21 cellular contexts compared by ENCODE assay signal in the genomic region with DNA sequence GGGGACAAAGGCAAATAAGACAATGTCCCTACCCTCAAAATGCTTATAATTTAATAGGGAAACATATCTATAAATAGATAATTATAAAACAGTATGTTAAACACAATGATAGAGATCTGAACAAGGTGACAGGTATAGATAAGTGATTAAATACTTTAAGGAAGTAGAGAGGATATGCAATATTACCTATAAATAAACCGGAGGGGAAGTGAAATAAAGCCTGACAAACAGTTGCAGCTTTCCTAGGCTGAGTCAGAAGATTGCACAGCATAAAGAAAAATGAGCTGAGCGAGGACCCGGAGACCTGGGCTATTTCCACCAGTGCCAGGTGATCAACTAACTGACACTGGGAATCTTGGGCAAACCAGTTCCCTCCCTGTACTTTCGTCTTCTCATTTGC. TPM values are rescaled to one million over a fixed set of nuclear protein-coding genes. Genes with fewer than 3 reads are reported as not detected.
DNase-seq lines count a peak whose midpoint lies in the region; ATAC-seq, FAIRE-seq and TF ChIP-seq lines count a peak whose summit lies in the region.
"Had no signal": no experiment of that assay in that cellular context is flagged by ENCODE, and none has a peak within 500 bp of the region (broad histone marks: within the 10 kb centered on the region; RNA-seq: fewer than 3 reads in every experiment).

No MANE protein-coding gene starts in this region.

- H2AK5ac ChIP-seq in IMR-90 (ENCODE audit: low read depth, low read length) = peak overlapping the region; percentile 80; the same call in 1 of the 2 replicates

- peaks cover 14% of the 10 kb centered on the region for H3K27me3 Mint-ChIP-seq in activated B cell treated with CpG ODN at 0.5 μM for 24 hours
- peaks cover 10 to 16% of the 10 kb centered on the region in 2 donors for H3K27me3 Mint-ChIP-seq in stimulated activated naive B cell treated with anti-CD40 and anti-IgM and Interleukin-4, amounts not matched to agents 10 μg/mL and 1 μg/mL and 100 μg/mL, for 72 hours

- H3K9me3 ChIP-seq in IMR-90 (ENCODE audit: control insufficient read depth, insufficient read depth, low read length) = no peaks in the 10 kb centered on the region
- no peaks in the 10 kb centered on the region for H3K9me3 ChIP-seq in tibial artery
- H3K9me3 ChIP-seq in SJCRH30 (replicated peaks) = no peaks in the 10 kb centered on the region
- H3K9me3 ChIP-seq in kidney (ENCODE audit: control insufficient read depth in 1 of 2, low read length in 2 of 2) = no peaks in the 10 kb centered on the region
- H3K9me3 ChIP-seq: HAP-1 had no signal

- no peak for TF ChIP-seq POLR2A in IMR-90 (IDR thresholded peaks at IDR 0.05; ENCODE audit: low read depth, low read length)

- H3K9me3 Mint-ChIP-seq in activated B cell treated with CpG ODN at 0.5 μM for 24 hours = no peaks in the 10 kb centered on the region
- no peaks in the 10 kb centered on the region for H3K9me3 Mint-ChIP-seq in stimulated activated naive B cell treated with anti-CD40 and anti-IgM and Interleukin-4, amounts not matched to agents 10 μg/mL and 1 μg/mL and 100 μg/mL, for 72 hours
- H3K9me3 Mint-ChIP-seq: CD4-positive, alpha-beta memory T cell; T-helper 1 cell treated with Interleukin-12 subunit alpha and Interleukin-12 subunit beta and Interleukin-4 antibody, amounts not matched to agents 30 μg/mL and 1 μg/mL, for 36 hours had no signal

- no peak overlapping the region for H3K4me2 ChIP-seq in IMR-90 (ENCODE audit: low read depth, low read length)

- peak overlapping the region; percentile 24 for H3K4me3 Mint-ChIP-seq in activated B cell treated with CpG ODN at 0.5 μM for 24 hours
- H3K4me3 Mint-ChIP-seq in stimulated activated naive B cell treated with anti-CD40 and anti-IgM and Interleukin-4, amounts not matched to agents 10 μg/mL and 1 μg/mL and 100 μg/mL, for 72 hours = no peak overlapping the region
- H3K4me3 Mint-ChIP-seq: CD4-positive, alpha-beta memory T cell; T-helper 1 cell treated with Interleukin-12 subunit alpha and Interleukin-12 subunit beta and Interleukin-4 antibody, amounts not matched to agents 30 μg/mL and 1 μg/mL, for 36 hours had no signal

- H3K27ac ChIP-seq in IMR-90 (ENCODE audit: insufficient read depth, low read length) (no peak overlapping the region), tibial artery (no peak overlapping the region), SJCRH30 (no peak overlapping the region), kidney (ENCODE audit: low read depth in 2 of 2, low read length in 2 of 2) (no peak overlapping the region)
- H3K27ac ChIP-seq: GM23248 had no signal

- peaks cover 29% of the 10 kb centered on the region for H3K9me1 ChIP-seq in IMR-90 (ENCODE audit: insufficient read depth, low read length)

- H4K8ac ChIP-seq in IMR-90 (ENCODE audit: low read depth in 2 of 2, low read length in 2 of 2) = 0 out of 4 replicates have a peak overlapping the region, but pooled peaks of 1 of the 2 experiments have one; percentile 71

- H2BK120ac ChIP-seq in IMR-90 (ENCODE audit: low read depth, low read length) = peak overlapping the region; percentile 62; the same call in 1 of the 2 replicates

- WGBS in IMR-90 (ENCODE audit: extremely low coverage in 2 of 2, insufficient read length in 1 of 2), 2 experiments = 100% methylated on average over 2 of the region's 4 CpGs; no CpG with 5 or more reads in 1 of the 2 experiments

- H3K23ac ChIP-seq in IMR-90 (ENCODE audit: low read depth, low read length) = no peak overlapping the region

- no peak overlapping the region for H3K18ac ChIP-seq in IMR-90 (ENCODE audit: low read depth, low read length)

- H4K20me1 ChIP-seq in IMR-90 (ENCODE audit: insufficient read depth, low read length) = peaks cover 2% of the 10 kb centered on the region; the same call in 1 of the 2 replicates

- no peak overlapping the region for H4K5ac ChIP-seq in IMR-90 (ENCODE audit: low read depth, low read length)

- H3K4me3 ChIP-seq in IMR-90 (ENCODE audit: insufficient read depth, low read depth, low read length) (no peak overlapping the region), tibial artery (no peak overlapping the region), SJCRH30 (no peak overlapping the region), kidney (ENCODE audit: low read length in 2 of 2) (no peak overlapping the region)
- H3K4me3 ChIP-seq: GM23248, HAP-1 had no signal

- intact Hi-C loops in IMR-90 (cut with micrococcal nuclease) (no loop called here), activated B cell treated with CpG ODN at 0.5 μM for 24 hours (cut with micrococcal nuclease) (no loop called here), tibial artery (cut with DNase I; ENCODE audit: low total_unique reads) (no loop called here), kidney (cut with DNase I) (no loop called here)

- no peak for DNase-seq in IMR-90
- peak; percentile 75 for DNase-seq in NOMO-1 treated with DMSO at 0.1 percent for 48 hours (lab: John Stamatoyannopoulos, UW; ENCODE audit: unreplicated experiment)
- no peak for DNase-seq in activated B cell treated with CpG ODN at 0.5 μM for 24 hours
- no peak for DNase-seq in stimulated activated naive B cell treated with anti-CD40 and anti-IgM and Interleukin-4, amounts not matched to agents 10 μg/mL and 1 μg/mL and 100 μg/mL, for 72 hours
- no peak for DNase-seq in tibial artery
- DNase-seq in SJCRH30 = no peak
- DNase-seq in kidney = no peak
- DNase-seq: AML-193; CD4-positive, alpha-beta memory T cell; DMS153; GF-D8; NCI-H1417; NCI-H2029; NCI-H2171; NCI-H526; SHP77 had no signal

- H3K9ac ChIP-seq in IMR-90 (ENCODE audit: low read depth, low read length) (no peak overlapping the region), kidney (ENCODE audit: low read length in 2 of 2) (no peak overlapping the region)
- H3K9ac ChIP-seq: GM23248 had no signal

- in situ Hi-C loops in IMR-90 (cut with MboI; ENCODE audit: low sequenced_read_pairs) = no loop called here

- H2BK15ac ChIP-seq in IMR-90 (ENCODE audit: low read depth, low read length) = no peak overlapping the region

- TF ChIP-seq CTCF in IMR-90 (conservative IDR thresholded peaks at IDR 0.05; ENCODE audit: low read depth, low read length) = no peak
- no peak for TF ChIP-seq CTCF in activated B cell treated with CpG ODN at 0.5 μM for 24 hours (IDR thresholded peaks at IDR 0.05)
- TF ChIP-seq CTCF in tibial artery (IDR thresholded peaks at IDR 0.05) = no peak
- TF ChIP-seq CTCF in kidney (IDR thresholded peaks at IDR 0.05; ENCODE audit: borderline replicate concordance, extremely low read depth, insufficient read depth) = no peak

- 0 out of 4 replicates have a peak, but pooled peaks cover 0 to 6% of the 10 kb centered on the region in 2 experiments for H3K79me1 ChIP-seq in IMR-90 (ENCODE audit: low read depth in 1 of 2, low read length in 2 of 2)

- peaks cover 21% of the 10 kb centered on the region for H3K4me1 Mint-ChIP-seq in activated B cell treated with CpG ODN at 0.5 μM for 24 hours
- H3K4me1 Mint-ChIP-seq in stimulated activated naive B cell treated with anti-CD40 and anti-IgM and Interleukin-4, amounts not matched to agents 10 μg/mL and 1 μg/mL and 100 μg/mL, for 72 hours = peaks cover 22 to 34% of the 10 kb centered on the region in 2 donors
- H3K4me1 Mint-ChIP-seq: CD4-positive, alpha-beta memory T cell had no signal

- no peak for TF ChIP-seq RAD21 in IMR-90 (IDR thresholded peaks at IDR 0.05; ENCODE audit: low read length)

- POLR2A ChIA-PET in IMR-90 (lab: Charles Lee; ENCODE audit: unreplicated experiment) = no interaction called here
- POLR2A ChIA-PET in activated B cell treated with CpG ODN at 0.5 μM for 24 hours (lab: Charles Lee) = interaction anchor here (0.6 kb wide), 1 partner anchor 107 kb away, joined by 4 read pairs; no protein-coding TSS in a partner anchor

- H3K27me3 ChIP-seq in IMR-90 (ENCODE audit: control insufficient read depth, insufficient read depth, low read length) = no peaks in the 10 kb centered on the region
- no peaks in the 10 kb centered on the region for H3K27me3 ChIP-seq in tibial artery
- H3K27me3 ChIP-seq in SJCRH30 = no peaks in the 10 kb centered on the region

- FAIRE-seq in kidney (lab: Jason Lieb, UNC) = no peak
- FAIRE-seq: GM19239 had no signal

- no peak overlapping the region for H2AFZ ChIP-seq in IMR-90 (replicated peaks; ENCODE audit: low read length, poor library complexity)
- H2AFZ ChIP-seq: GM23248 had no signal

- H2BK5ac ChIP-seq in IMR-90 (ENCODE audit: low read depth, low read length, poor library complexity, severe bottlenecking) = no peak overlapping the region

- no peaks in the 10 kb centered on the region for H3K36me3 Mint-ChIP-seq in activated B cell treated with CpG ODN at 0.5 μM for 24 hours (ENCODE audit: low read depth)
- peaks cover 0 to 2% of the 10 kb centered on the region in 2 donors for H3K36me3 Mint-ChIP-seq in stimulated activated naive B cell treated with anti-CD40 and anti-IgM and Interleukin-4, amounts not matched to agents 10 μg/mL and 1 μg/mL and 100 μg/mL, for 72 hours
- H3K36me3 Mint-ChIP-seq: CD4-positive, alpha-beta memory T cell had no signal

- H3K4ac ChIP-seq in IMR-90 (ENCODE audit: low read depth, low read length) = peak overlapping the region; percentile 66; the same call in 1 of the 2 replicates

- H3K36me3 ChIP-seq in IMR-90 (ENCODE audit: control insufficient read depth, insufficient read depth, low read length) (no peaks in the 10 kb centered on the region), tibial artery (no peaks in the 10 kb centered on the region), SJCRH30 (no peaks in the 10 kb centered on the region), kidney (ENCODE audit: control insufficient read depth in 1 of 2, insufficient read depth in 2 of 2, low read length in 2 of 2) (no peaks in the 10 kb centered on the region)
- H3K36me3 ChIP-seq: HAP-1 had no signal

- no peak overlapping the region for H4K91ac ChIP-seq in IMR-90 (ENCODE audit: insufficient read depth, low read depth, low read length)

- H3K14ac ChIP-seq in IMR-90 (replicated peaks; ENCODE audit: low read depth, low read length) = no peak overlapping the region

- no peak overlapping the region for H2AK9ac ChIP-seq in IMR-90 (replicated peaks; ENCODE audit: low read depth, low read length, poor library complexity)

- CTCF ChIA-PET in IMR-90 (lab: Yijun Ruan, JAX) = no interaction called here
- CTCF ChIA-PET in activated B cell treated with CpG ODN at 0.5 μM for 24 hours (lab: Charles Lee) = no interaction called here

- ATAC-seq in IMR-90 (ENCODE audit: low read depth) (no peak), activated B cell treated with CpG ODN at 0.5 μM for 24 hours (ENCODE audit: low read depth) (peak; percentile 54)
- ATAC-seq in stimulated activated naive B cell treated with anti-CD40 and anti-IgM and Interleukin-4, amounts not matched to agents 10 μg/mL and 1 μg/mL and 100 μg/mL, for 72 hours (replicated peaks) = peak; percentile 63 to 75

- H3K56ac ChIP-seq in IMR-90 (ENCODE audit: extremely low read depth, insufficient read depth, low read length) = no peak overlapping the region

- no peak overlapping the region for H3K27ac Mint-ChIP-seq in activated B cell treated with CpG ODN at 0.5 μM for 24 hours
- H3K27ac Mint-ChIP-seq in stimulated activated naive B cell treated with anti-CD40 and anti-IgM and Interleukin-4, amounts not matched to agents 10 μg/mL and 1 μg/mL and 100 μg/mL, for 72 hours = no peak overlapping the region
- H3K27ac Mint-ChIP-seq: CD4-positive, alpha-beta memory T cell; T-helper 1 cell treated with Interleukin-12 subunit alpha and Interleukin-12 subunit beta and Interleukin-4 antibody, amounts not matched to agents 30 μg/mL and 1 μg/mL, for 36 hours had no signal

- H3K4me1 ChIP-seq in IMR-90 (ENCODE audit: control insufficient read depth, insufficient read depth, low read length) (peaks cover 17% of the 10 kb centered on the region), tibial artery (peaks cover 0 to 16% (median 13%) of the 10 kb centered on the region in 4 donors), SJCRH30 (peaks cover 33% of the 10 kb centered on the region), kidney (ENCODE audit: control insufficient read depth in 1 of 2, insufficient read depth in 1 of 2, low read depth in 1 of 2, low read length in 2 of 2) (peaks cover 0 to 8% of the 10 kb centered on the region in 2 donors)
- H3K4me1 ChIP-seq: HAP-1 had no signal

- dilution Hi-C loops in IMR-90 (cut with HindIII; ENCODE audit: low sequenced_read_pairs, unreplicated experiment) = no loop called here

- H2BK20ac ChIP-seq in IMR-90 (ENCODE audit: low read depth, low read length) = peak overlapping the region; percentile 75; the same call in 1 of the 2 replicates

- no TSS peak for BruUV-seq in IMR-90 (replicated peaks; lab: Mats Ljungman, UMichigan)

RNA-seq across cellular contexts. Expression of gene PSRC1, which starts 11.5 kb away (rescaled TPM):
- 34.6 and 36.4 TPM in 2 replicates for total RNA-seq in IMR-90 (2012; rRNA removed)
- polyA plus RNA-seq in IMR-90 (2012; rRNA removed) = 40.3 and 42.1 TPM in 2 replicates
- polyA plus RNA-seq in IMR-90 (2012; cell fraction: cytosol; rRNA removed) = 20.2 and 35.7 TPM in 2 replicates
- 123 and 134 TPM in 2 replicates for polyA plus RNA-seq in IMR-90 (2012; cell fraction: nucleus; rRNA removed; ENCODE audit: low replicate concordance)
- 0.69 TPM in 1 of 2 replicates, not detected in the other for total RNA-seq in activated B cell treated with CpG ODN at 0.5 μM for 24 hours
- total RNA-seq in SJCRH30 (2014; rRNA removed; shearing (Covaris generic)) = 67.5 and 73.2 TPM in 2 replicates
- 4.2 TPM for total RNA-seq in kidney
- 3.5 TPM for polyA plus RNA-seq in kidney (ENCODE audit: insufficient read depth, low read depth, low replicate concordance)

RNA-seq across cellular contexts. Expression of gene MYBPHL, which starts 12.3 kb away (rescaled TPM):
- not detected in 2 replicates for total RNA-seq in IMR-90 (2012; rRNA removed)
- polyA plus RNA-seq in IMR-90 (2012; rRNA removed) = 0.07 TPM in 1 of 2 replicates, not detected in the other
- polyA plus RNA-seq in IMR-90 (2012; cell fraction: cytosol; rRNA removed) = 0.02 TPM in 1 of 2 replicates, not detected in the other
- 0.16 and 0.31 TPM in 2 replicates for polyA plus RNA-seq in IMR-90 (2012; cell fraction: nucleus; rRNA removed; ENCODE audit: low replicate concordance)
- not detected in 2 replicates for total RNA-seq in activated B cell treated with CpG ODN at 0.5 μM for 24 hours
- 5.8 and 5.9 TPM in 2 replicates for total RNA-seq in SJCRH30 (2014; rRNA removed; shearing (Covaris generic))
- total RNA-seq in kidney = 0.19 TPM
- polyA plus RNA-seq in kidney (ENCODE audit: insufficient read depth, low read depth, low replicate concordance) = not detected
- total RNA-seq: CD4-positive, alpha-beta memory T cell; GM23248; RPMI7951 had no signal
- polyA plus RNA-seq: CD4-positive, alpha-beta memory T cell; GM23248 had no signal

RNA-seq across cellular contexts. Expression of gene CELSR2, which starts 45.1 kb away (rescaled TPM):
- total RNA-seq in IMR-90 (2012; rRNA removed) (1.1 and 1.3 TPM in 2 replicates), activated B cell treated with CpG ODN at 0.5 μM for 24 hours (0.81 and 1.1 TPM in 2 replicates), kidney (65.6 TPM)
- polyA plus RNA-seq in IMR-90 (2012; rRNA removed) (5.0 and 5.3 TPM in 2 replicates), kidney (ENCODE audit: insufficient read depth, low read depth, low replicate concordance) (10.6 TPM)
- 2.5 and 5.4 TPM in 2 replicates for polyA plus RNA-seq in IMR-90 (2012; cell fraction: cytosol; rRNA removed)
- 10.8 and 19.0 TPM in 2 replicates for polyA plus RNA-seq in IMR-90 (2012; cell fraction: nucleus; rRNA removed; ENCODE audit: low replicate concordance)
- 2.6 and 4.0 TPM in 2 replicates for total RNA-seq in SJCRH30 (2014; rRNA removed; shearing (Covaris generic))

Comparison
In these comparisons a context has a peak if more than half of its experiments do, and no peak if none do; other contexts are left out.
1. RNA of gene CELSR2, which starts 45.1 kb away (total RNA-seq): 65.6 TPM in kidney (single experiment); 2.6 to 4.0 TPM in SJCRH30, 1.1 to 1.3 TPM in IMR-90 and 0.81 to 1.1 TPM in activated B cell treated with CpG ODN at 0.5 μM for 24 hours; every median in the first group is over 10 times any median in the second.